Comparison of ENCODE assay signal across 24 cellular contexts in genomic region chr2:54683596-54683995, GRCh38.
"Had no signal": no experiment of that assay in that cellular context is flagged by ENCODE, and none has a peak within 500 bp of the region (broad histone marks: within the 10 kb centered on the region; RNA-seq: fewer than 3 reads in every experiment).

No MANE protein-coding gene starts in this region.

- FAIRE-seq: endothelial cell of umbilical vein, frontal cortex, kidney had no signal

- H3K4me1 ChIP-seq: foreskin keratinocyte, lower lobe of right lung had no signal

- H3K27ac ChIP-seq: coronary artery, dorsolateral prefrontal cortex, esophagus muscularis mucosa, foreskin keratinocyte, gastroesophageal sphincter, heart left ventricle, hepatocyte, lower lobe of right lung had no signal

- H3K4me2 ChIP-seq: hepatocyte had no signal

- H3K4me3 ChIP-seq: coronary artery, dorsolateral prefrontal cortex, esophagus muscularis mucosa, gastroesophageal sphincter, heart left ventricle, hepatocyte, lower lobe of right lung, mucosa of descending colon had no signal

- H3K36me3 ChIP-seq: esophagus muscularis mucosa, gastroesophageal sphincter, heart left ventricle, lower lobe of right lung had no signal

- H3K79me2 ChIP-seq: hepatocyte had no signal

- H2AFZ ChIP-seq: hepatocyte had no signal

- ATAC-seq: foreskin keratinocyte; gastroesophageal sphincter; heart left ventricle; left colon; left ventricle myocardium superior; mucosa of descending colon; naive thymus-derived CD8-positive, alpha-beta T cell had no signal

- DNase-seq: dermis blood vessel endothelial cell; dorsolateral prefrontal cortex; effector CD4-positive, alpha-beta T cell; effector memory CD4-positive, alpha-beta T cell; foreskin keratinocyte; heart left ventricle; hypothalamus; immature natural killer cell; islet precursor cell; kidney; kidney glomerular epithelial cell; left colon; left ventricle myocardium superior; lower lobe of right lung; mesenchymal stem cell; mucosa of descending colon; naive B cell; naive thymus-derived CD8-positive, alpha-beta T cell had no signal

- H3K27me3 ChIP-seq: dorsolateral prefrontal cortex, esophagus muscularis mucosa, gastroesophageal sphincter, heart left ventricle, hepatocyte had no signal

- H3K9me3 ChIP-seq: esophagus muscularis mucosa, gastroesophageal sphincter, heart left ventricle, lower lobe of right lung, mucosa of descending colon had no signal
